21 cellular contexts compared by ENCODE assay signal in the genomic region with DNA sequence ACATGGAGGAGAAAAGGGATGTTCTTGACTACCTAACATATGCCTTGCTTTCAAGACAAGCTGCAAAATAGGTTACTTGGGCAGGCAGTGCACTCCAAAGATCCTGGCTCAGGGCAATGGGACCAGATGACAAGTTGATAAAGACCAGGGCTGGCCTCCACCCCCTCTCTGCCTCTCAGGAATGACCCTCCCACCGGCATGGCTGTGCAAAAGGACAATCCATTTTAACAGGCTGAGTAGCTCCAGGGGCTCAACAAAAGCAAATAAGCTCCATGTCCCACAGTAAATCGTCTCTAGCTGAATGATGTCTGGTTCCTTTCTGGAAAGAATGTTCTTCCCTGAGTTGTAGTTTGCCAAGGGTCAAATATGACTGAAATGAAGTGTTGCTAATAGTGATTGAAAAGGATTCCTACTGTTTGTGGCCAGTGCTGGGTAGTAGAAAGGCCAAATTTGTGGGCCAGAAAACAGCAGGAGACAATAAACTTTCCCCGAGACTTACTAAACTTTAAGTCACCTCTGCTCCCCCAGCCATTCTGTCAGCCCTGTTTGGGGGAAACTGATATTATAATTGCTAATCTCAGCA.
DNase-seq lines count a peak whose midpoint lies in the region; ATAC-seq and TF ChIP-seq lines count a peak whose summit lies in the region.
"Had no signal": no experiment of that assay in that cellular context is flagged by ENCODE, and none has a peak within 500 bp of the region (broad histone marks: within the 10 kb centered on the region; RNA-seq: fewer than 3 reads in every experiment).

No MANE protein-coding gene starts in this region.

- peak overlapping the region; percentile 64 for H2AK5ac ChIP-seq in trophoblast cell (ENCODE audit: low read length)

- peak overlapping the region; percentile 75 for H4K8ac ChIP-seq in trophoblast cell (ENCODE audit: low read depth, low read length)

- H3K23ac ChIP-seq in trophoblast cell (ENCODE audit: low read length), result no peak overlapping the region

- H3K4me1 ChIP-seq in HEK293 (ENCODE audit: control insufficient read depth, insufficient read depth, low read length), result no peaks in the 10 kb centered on the region
- H3K4me1 ChIP-seq in trophoblast cell (ENCODE audit: control insufficient read depth in 1 of 2, insufficient read depth in 2 of 2, low read length in 2 of 2), result peaks cover 11 to 18% of the 10 kb centered on the region in 2 experiments
- H3K4me1 ChIP-seq: parathyroid adenoma, testis had no signal

- H3K27ac Mint-ChIP-seq in WTC11, result no peak overlapping the region
- no peak overlapping the region for H3K27ac Mint-ChIP-seq in T-cell
- H3K27ac Mint-ChIP-seq: activated naive CD4-positive, alpha-beta T cell treated with anti-CD3 and anti-CD28 coated beads, Interleukin-2, amount 50 U/mL, for 72 hours; activated T-helper 1 cell treated with anti-CD3 and anti-CD28 coated beads, Interleukin-12 subunit alpha, Interleukin-12 subunit beta, Interleukin-2, Interleukin-4 antibody, amounts not matched to agents 30 ng/mL and 10 ng/mL and 1 ng/mL, durations not matched to agents 14 hours and 24 hours and 36 hours; naive thymus-derived CD4-positive, alpha-beta T cell; stimulated activated effector memory CD8-positive, alpha-beta T cell treated with anti-CD3 and anti-CD28 coated beads, Interleukin-12 subunit alpha, Interleukin-12 subunit beta, amount 100 ng/mL, for 72 hours had no signal

- H2BK120ac ChIP-seq in trophoblast cell (ENCODE audit: insufficient read depth, low read length, poor library complexity), result peak overlapping the region; percentile 94

- WGBS in trophoblast cell (ENCODE audit: extremely low coverage, insufficient coverage, insufficient read length), result no CpG with 5 or more reads among the region's 3 CpGs

- H3K14ac ChIP-seq in trophoblast cell (ENCODE audit: low read length), result peak overlapping the region; percentile 89

- peak overlapping the region; percentile 90 for H2BK12ac ChIP-seq in trophoblast cell (ENCODE audit: low read length)

- no peak overlapping the region for H3K9ac ChIP-seq in trophoblast cell (ENCODE audit: low read length)
- H3K9ac ChIP-seq: parathyroid adenoma had no signal

- no peaks in the 10 kb centered on the region for H3K27me3 ChIP-seq in trophoblast cell (ENCODE audit: insufficient read depth, low read length)
- H3K27me3 ChIP-seq: body of pancreas, testis had no signal

- H3K79me2 ChIP-seq in trophoblast cell (ENCODE audit: control insufficient read depth, insufficient read depth, low read length, poor library complexity), result peaks cover 4% of the 10 kb centered on the region
- H3K79me2 ChIP-seq: parathyroid adenoma had no signal

- H4K91ac ChIP-seq in trophoblast cell (ENCODE audit: low read depth, low read length), result peak overlapping the region; percentile 86

- no peak overlapping the region for H3K4me3 ChIP-seq in HEK293 (ENCODE audit: low read depth, low read length)
- no peak overlapping the region for H3K4me3 ChIP-seq in trophoblast cell (ENCODE audit: low read depth, low read length)
- H3K4me3 ChIP-seq: body of pancreas, testis had no signal

- H3K9me3 Mint-ChIP-seq in WTC11, result no peaks in the 10 kb centered on the region
- H3K9me3 Mint-ChIP-seq in T-cell, result peaks cover 0 to 4% (median 0%) of the 10 kb centered on the region in 3 donors
- H3K9me3 Mint-ChIP-seq: activated T-helper 1 cell treated with anti-CD3 and anti-CD28 coated beads, Interleukin-12 subunit alpha, Interleukin-12 subunit beta, Interleukin-2, Interleukin-4 antibody, amounts not matched to agents 30 ng/mL and 10 ng/mL and 1 ng/mL, durations not matched to agents 14 hours and 24 hours and 36 hours had no signal

- peaks cover 14% of the 10 kb centered on the region for H3K79me1 ChIP-seq in trophoblast cell (ENCODE audit: low read length)

- H3K4me2 ChIP-seq in trophoblast cell (ENCODE audit: low read length), result peak overlapping the region; percentile 36

- no peaks in the 10 kb centered on the region for H3K27me3 Mint-ChIP-seq in WTC11 (ENCODE audit: low read depth)
- no peaks in the 10 kb centered on the region for H3K27me3 Mint-ChIP-seq in T-cell

- ATAC-seq in WTC11 (0 out of 2 replicates have a peak, but pooled peaks have one; percentile 18), T-cell (replicated peaks in 1 of 4) (no peak)
- ATAC-seq: activated naive CD4-positive, alpha-beta T cell treated with anti-CD3 and anti-CD28 coated beads, Interleukin-2, amount 50 U/mL, for 72 hours; body of pancreas; naive thymus-derived CD4-positive, alpha-beta T cell; stimulated activated effector memory CD8-positive, alpha-beta T cell treated with anti-CD3 and anti-CD28 coated beads, Interleukin-12 subunit alpha, Interleukin-12 subunit beta, amount 100 ng/mL, for 72 hours had no signal

- H3K4me1 Mint-ChIP-seq in WTC11 (peaks cover 12% of the 10 kb centered on the region), T-cell (no peaks in the 10 kb centered on the region)
- H3K4me1 Mint-ChIP-seq: naive thymus-derived CD4-positive, alpha-beta T cell; stimulated activated effector memory CD8-positive, alpha-beta T cell treated with anti-CD3 and anti-CD28 coated beads, Interleukin-12 subunit alpha, Interleukin-12 subunit beta, amount 100 ng/mL, for 72 hours had no signal

- CTCF ChIA-PET in HEK293 (lab: Yijun Ruan, JAX), result no interaction called here
- CTCF ChIA-PET in WTC11 (lab: Charles Lee), result no interaction called here
- CTCF ChIA-PET in T-cell (lab: Charles Lee), result no interaction called here

- H3K9me3 ChIP-seq in HEK293 (ENCODE audit: control insufficient read depth, insufficient read depth, low read depth, low read length) (no peaks in the 10 kb centered on the region), trophoblast cell (ENCODE audit: insufficient read depth, low read depth, low read length) (no peaks in the 10 kb centered on the region)
- H3K9me3 ChIP-seq: body of pancreas, testis had no signal

- H3K18ac ChIP-seq in trophoblast cell (ENCODE audit: low read length), result peak overlapping the region; percentile 71

- H3K36me3 Mint-ChIP-seq in WTC11 (no peaks in the 10 kb centered on the region), T-cell (no peaks in the 10 kb centered on the region)
- H3K36me3 Mint-ChIP-seq: activated naive CD4-positive, alpha-beta T cell treated with anti-CD3 and anti-CD28 coated beads, Interleukin-2, amount 50 U/mL, for 72 hours; naive thymus-derived CD4-positive, alpha-beta T cell; stimulated activated effector memory CD8-positive, alpha-beta T cell treated with anti-CD3 and anti-CD28 coated beads, Interleukin-12 subunit alpha, Interleukin-12 subunit beta, amount 100 ng/mL, for 72 hours had no signal

- DNase-seq in WTC11 (ENCODE audit: low spot score) (no peak), iPS-NIHi11 (ENCODE audit: low spot score) (peak; percentile 9), trophoblast cell (peak in 1 of 2 donors; percentile 7), T-cell (no peak), GM20000 (ENCODE audit: low spot score) (no peak), posterior vena cava (ENCODE audit: low spot score) (no peak), hepatic stellate cell (ENCODE audit: low spot score) (no peak)
- DNase-seq: activated CD4-positive, alpha-beta T cell treated with anti-CD3 and anti-CD28 coated beads for 4 hours; body of pancreas; GF-D8; GOT3; naive thymus-derived CD4-positive, alpha-beta T cell; NCI-H1930; NCI-H446 treated with DMSO at 0.1 percent for 48 hours; testis had no signal

- POLR2A ChIA-PET in HEK293 (lab: Yijun Ruan, JAX) (interaction anchor here (0.6 kb wide), 1 partner anchor 382 kb away, joined by 3 read pairs; no protein-coding TSS in a partner anchor), WTC11 (lab: Charles Lee) (no interaction called here), T-cell (lab: Charles Lee) (no interaction called here)

- H3K36me3 ChIP-seq in HEK293 (ENCODE audit: control insufficient read depth in 2 of 2, insufficient read depth in 1 of 2, low read length in 2 of 2) (no peaks in the 10 kb centered on the region), trophoblast cell (ENCODE audit: control insufficient read depth in 1 of 2, insufficient read depth in 2 of 2, low read length in 2 of 2) (no peaks in the 10 kb centered on the region)

- H3K4me3 Mint-ChIP-seq in WTC11 (no peak overlapping the region), T-cell (no peak overlapping the region)
- H3K4me3 Mint-ChIP-seq: activated T-helper 1 cell treated with anti-CD3 and anti-CD28 coated beads, Interleukin-12 subunit alpha, Interleukin-12 subunit beta, Interleukin-2, Interleukin-4 antibody, amounts not matched to agents 30 ng/mL and 10 ng/mL and 1 ng/mL, durations not matched to agents 14 hours and 24 hours and 36 hours; naive thymus-derived CD4-positive, alpha-beta T cell; stimulated activated effector memory CD8-positive, alpha-beta T cell treated with anti-CD3 and anti-CD28 coated beads, Interleukin-12 subunit alpha, Interleukin-12 subunit beta, amount 100 ng/mL, for 72 hours had no signal

- H2AFZ ChIP-seq in trophoblast cell (ENCODE audit: insufficient read depth, low read length, poor library complexity), result peak overlapping the region; percentile 46
- H2AFZ ChIP-seq: parathyroid adenoma had no signal

- H3K27ac ChIP-seq in HEK293 (ENCODE audit: extremely low read depth, low read depth, low read length), result no peak overlapping the region
- H3K27ac ChIP-seq in trophoblast cell (ENCODE audit: low read depth, low read length), result peak overlapping the region; percentile 97
- H3K27ac ChIP-seq: body of pancreas, parathyroid adenoma, RWPE1, testis had no signal

- TF ChIP-seq CTCF in HEK293 (tag by site-specific recombination; IDR thresholded peaks at IDR 0.05) (no peak), WTC11 (IDR thresholded peaks at IDR 0.05) (no peak), GM20000 (IDR thresholded peaks at IDR 0.05; ENCODE audit: extremely low read depth, missing control alignments) (no peak)

- H3K4ac ChIP-seq in trophoblast cell (ENCODE audit: low read depth, low read length), result peak overlapping the region; percentile 66

- intact Hi-C loops in posterior vena cava (cut with DNase I), result no loop called here

- H4K12ac ChIP-seq in trophoblast cell (ENCODE audit: low read depth, low read length), result no peak overlapping the region

- H2BK5ac ChIP-seq in trophoblast cell (ENCODE audit: low read depth, low read length, poor library complexity), result peak overlapping the region; percentile 96

TF ChIP-seq in HEK293, 187 proteins besides CTCF, POLR2A, EP300 and RAD21 (continues in another document):
- TF ChIP-seq ZIC2 (tag by site-specific recombination; IDR thresholded peaks at IDR 0.05), result peak; percentile 52

TF ChIP-seq in WTC11, 78 proteins besides CTCF, POLR2A, EP300 and RAD21 (continues in another document):
- TF ChIP-seq PRRX2 (CRISPR knock-in tag; IDR thresholded peaks at IDR 0.05), result no peak
- TF ChIP-seq ZNF671 (CRISPR knock-in tag; IDR thresholded peaks at IDR 0.05), result no peak
- no peak for TF ChIP-seq GRHL2 (CRISPR knock-in tag; IDR thresholded peaks at IDR 0.05; ENCODE audit: insufficient replicate concordance, severe bottlenecking)
- no peak for TF ChIP-seq CREM (CRISPR knock-in tag; IDR thresholded peaks at IDR 0.05)
